In genomic region chr3:23611737-23612295, GRCh38 we compare ENCODE assay signal across 9 cellular contexts.
DNase-seq lines count a peak whose midpoint lies in the region; ATAC-seq and TF ChIP-seq lines count a peak whose summit lies in the region.
"Had no signal": no experiment of that assay in that cellular context is flagged by ENCODE, and none has a peak within 500 bp of the region (broad histone marks: within the 10 kb centered on the region; RNA-seq: fewer than 3 reads in every experiment).

No MANE protein-coding gene starts in this region.

- no peaks in the 10 kb centered on the region for H3K27me3 ChIP-seq in BLaER1

- peak overlapping the region; percentile 31 for H3K27ac Mint-ChIP-seq in nephron progenitor cell

- no peak overlapping the region for H3K4me3 Mint-ChIP-seq in nephron progenitor cell
- H3K4me3 Mint-ChIP-seq: neural crest cell had no signal

- peaks cover 35% of the 10 kb centered on the region for H3K4me1 ChIP-seq in BLaER1

- H3K36me3 ChIP-seq in BLaER1: no peaks in the 10 kb centered on the region

- H3K9me3 Mint-ChIP-seq in nephron progenitor cell: no peaks in the 10 kb centered on the region
- H3K9me3 Mint-ChIP-seq: neural crest cell had no signal

- H3K9ac ChIP-seq in BLaER1: no peak overlapping the region

- H3K36me3 Mint-ChIP-seq in nephron progenitor cell (ENCODE audit: low read depth): no peaks in the 10 kb centered on the region

- TF ChIP-seq CTCF in nephron progenitor cell (IDR thresholded peaks at IDR 0.05): no peak

- H3K4me3 ChIP-seq in BLaER1: no peak overlapping the region

- H3K4me2 ChIP-seq in BLaER1: peak overlapping the region; percentile 52

- no peaks in the 10 kb centered on the region for H3K27me3 Mint-ChIP-seq in nephron progenitor cell (ENCODE audit: low read depth, poor library complexity)

- peaks cover 15% of the 10 kb centered on the region for H3K4me1 Mint-ChIP-seq in nephron progenitor cell

- no peak overlapping the region for H3K27ac ChIP-seq in BLaER1

- ATAC-seq in GM18502 (IDR thresholded peaks at IDR 0.05; ENCODE audit: poor library complexity, unreplicated experiment) (no peak), HG03139 (IDR thresholded peaks at IDR 0.05; ENCODE audit: unreplicated experiment) (no peak)

- no peaks in the 10 kb centered on the region for H3K9me3 ChIP-seq in BLaER1

- no peaks in the 10 kb centered on the region for H4K20me1 ChIP-seq in BLaER1

- peak; percentile 6 for DNase-seq in MV-4-11 (lab: John Stamatoyannopoulos, UW)
- peak; percentile 58 for DNase-seq in dermis blood vessel endothelial cell
- no peak for DNase-seq in nephron progenitor cell
- DNase-seq in NCI-H1436 (lab: John Stamatoyannopoulos, UW): no peak
- DNase-seq in NCI-H526 (lab: John Stamatoyannopoulos, UW): no peak

Comparison
In these comparisons a context has a peak if more than half of its experiments do, and no peak if none do; other contexts are left out.
1. DNase-seq: peak in MV-4-11 (single experiment) and dermis blood vessel endothelial cell (single experiment); none in nephron progenitor cell (single experiment), NCI-H1436 (single experiment) and NCI-H526 (0 of 2).